ENCODE assay signal across 8 cellular contexts in genomic region chr4:14178421-14178820, GRCh38.
DNase-seq lines count a peak whose midpoint lies in the region; ATAC-seq lines count a peak whose summit lies in the region.

No MANE protein-coding gene starts in this region.

- peak; percentile 77 for ATAC-seq in HG02642 (IDR thresholded peaks at IDR 0.05; ENCODE audit: poor library complexity, unreplicated experiment)

- DNase-seq in DMS153 (lab: John Stamatoyannopoulos, UW) (peak; percentile 9), DMS153 treated with DMSO at 0.1 percent for 48 hours (lab: John Stamatoyannopoulos, UW; ENCODE audit: unreplicated experiment) (no peak), NAMALWA (ENCODE audit: low spot score) (peak; percentile 14), foreskin melanocyte (peak; percentile 72), NCI-H2227 (lab: John Stamatoyannopoulos, UW; ENCODE audit: unreplicated experiment) (no peak), amniotic stem cell (lab: John Stamatoyannopoulos, UW) (no peak)
- DNase-seq in stimulated activated CD4-positive, alpha-beta T cell treated with anti-CD3 and anti-CD28 coated beads, Interleukin-2, amount 100 ng/mL, for 24 hours: no peak

Comparison
In these comparisons a context has a peak if more than half of its experiments do, and no peak if none do; other contexts are left out.
1. DNase-seq: peak in DMS153 (single experiment), NAMALWA (single experiment) and foreskin melanocyte (single experiment); none in DMS153 treated with DMSO at 0.1 percent for 48 hours (single experiment), NCI-H2227 (single experiment), amniotic stem cell (single experiment) and stimulated activated CD4-positive, alpha-beta T cell treated with anti-CD3 and anti-CD28 coated beads, Interleukin-2, amount 100 ng/mL, for 24 hours (0 of 2).